2 cellular contexts compared by ENCODE assay signal in the genomic region with DNA sequence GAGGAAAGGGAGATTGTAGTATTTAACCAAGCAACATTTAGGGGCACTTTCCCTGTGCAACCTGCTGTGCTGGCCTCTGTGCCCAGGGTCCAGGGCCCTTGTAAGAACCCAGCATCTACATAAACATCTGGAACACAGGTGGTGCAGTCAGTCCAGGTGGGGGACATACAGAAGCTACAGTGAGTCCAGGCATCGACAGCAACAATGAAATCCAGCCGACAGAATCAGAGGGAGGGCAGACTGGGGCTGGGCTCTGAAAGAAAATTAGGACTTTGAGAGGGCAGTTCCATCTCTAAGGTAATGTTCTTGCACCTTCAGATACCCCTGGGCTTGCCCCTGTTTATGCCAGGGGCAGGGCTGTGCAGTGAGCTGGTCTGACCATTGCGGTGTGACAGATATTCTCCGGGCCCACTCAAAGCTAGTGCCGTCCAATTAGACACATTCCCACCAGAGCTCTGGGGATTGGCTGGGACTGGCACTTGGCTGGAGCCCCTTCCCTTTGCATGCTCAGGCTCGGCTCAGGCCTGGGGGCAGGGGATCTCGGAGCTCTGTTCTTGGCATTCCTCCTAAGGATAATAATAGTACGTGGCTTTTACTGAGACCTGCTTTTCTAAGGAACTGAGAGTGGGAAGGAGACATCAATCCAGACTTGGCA.
TF ChIP-seq lines count a peak whose summit lies in the region.

No MANE protein-coding gene starts in this region.

TF ChIP-seq in H1, 55 proteins besides CTCF, POLR2A, EP300 and RAD21:
- TF ChIP-seq CTBP2 (IDR thresholded peaks at IDR 0.05; ENCODE audit: borderline replicate concordance, insufficient read depth, insufficient read length, low read length): no peak
- peak; percentile 57 for TF ChIP-seq E2F6 (IDR thresholded peaks at IDR 0.05)
- no peak for TF ChIP-seq CHD1 (IDR thresholded peaks at IDR 0.05; ENCODE audit: low read depth, low read length)
- no peak for TF ChIP-seq CEBPB (IDR thresholded peaks at IDR 0.05; ENCODE audit: low read depth, low read length)

TF ChIP-seq in neural cell, 6 proteins besides CTCF, POLR2A, EP300 and RAD21:
- TF ChIP-seq, protein P1, sequence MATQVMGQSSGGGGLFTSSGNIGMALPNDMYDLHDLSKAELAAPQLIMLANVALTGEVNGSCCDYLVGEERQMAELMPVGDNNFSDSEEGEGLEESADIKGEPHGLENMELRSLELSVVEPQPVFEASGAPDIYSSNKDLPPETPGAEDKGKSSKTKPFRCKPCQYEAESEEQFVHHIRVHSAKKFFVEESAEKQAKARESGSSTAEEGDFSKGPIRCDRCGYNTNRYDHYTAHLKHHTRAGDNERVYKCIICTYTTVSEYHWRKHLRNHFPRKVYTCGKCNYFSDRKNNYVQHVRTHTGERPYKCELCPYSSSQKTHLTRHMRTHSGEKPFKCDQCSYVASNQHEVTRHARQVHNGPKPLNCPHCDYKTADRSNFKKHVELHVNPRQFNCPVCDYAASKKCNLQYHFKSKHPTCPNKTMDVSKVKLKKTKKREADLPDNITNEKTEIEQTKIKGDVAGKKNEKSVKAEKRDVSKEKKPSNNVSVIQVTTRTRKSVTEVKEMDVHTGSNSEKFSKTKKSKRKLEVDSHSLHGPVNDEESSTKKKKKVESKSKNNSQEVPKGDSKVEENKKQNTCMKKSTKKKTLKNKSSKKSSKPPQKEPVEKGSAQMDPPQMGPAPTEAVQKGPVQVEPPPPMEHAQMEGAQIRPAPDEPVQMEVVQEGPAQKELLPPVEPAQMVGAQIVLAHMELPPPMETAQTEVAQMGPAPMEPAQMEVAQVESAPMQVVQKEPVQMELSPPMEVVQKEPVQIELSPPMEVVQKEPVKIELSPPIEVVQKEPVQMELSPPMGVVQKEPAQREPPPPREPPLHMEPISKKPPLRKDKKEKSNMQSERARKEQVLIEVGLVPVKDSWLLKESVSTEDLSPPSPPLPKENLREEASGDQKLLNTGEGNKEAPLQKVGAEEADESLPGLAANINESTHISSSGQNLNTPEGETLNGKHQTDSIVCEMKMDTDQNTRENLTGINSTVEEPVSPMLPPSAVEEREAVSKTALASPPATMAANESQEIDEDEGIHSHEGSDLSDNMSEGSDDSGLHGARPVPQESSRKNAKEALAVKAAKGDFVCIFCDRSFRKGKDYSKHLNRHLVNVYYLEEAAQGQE (IDR thresholded peaks at IDR 0.05; ENCODE audit: borderline replicate concordance): no peak
- no peak for TF ChIP-seq POLR2AphosphoS5 (IDR thresholded peaks at IDR 0.05)
- no peak for TF ChIP-seq TAF1 (IDR thresholded peaks at IDR 0.05; ENCODE audit: low read depth)
- no peak for TF ChIP-seq EZH2 (IDR thresholded peaks at IDR 0.05; ENCODE audit: borderline replicate concordance, insufficient read depth, low read length, poor library complexity, severe bottlenecking)
- TF ChIP-seq MXI1 (conservative IDR thresholded peaks at IDR 0.05; ENCODE audit: poor library complexity, severe bottlenecking): no peak
- TF ChIP-seq SMC3 (conservative IDR thresholded peaks at IDR 0.05; ENCODE audit: poor library complexity): no peak
